Comparison of ENCODE assay signal across 16 cellular contexts in the genomic region with DNA sequence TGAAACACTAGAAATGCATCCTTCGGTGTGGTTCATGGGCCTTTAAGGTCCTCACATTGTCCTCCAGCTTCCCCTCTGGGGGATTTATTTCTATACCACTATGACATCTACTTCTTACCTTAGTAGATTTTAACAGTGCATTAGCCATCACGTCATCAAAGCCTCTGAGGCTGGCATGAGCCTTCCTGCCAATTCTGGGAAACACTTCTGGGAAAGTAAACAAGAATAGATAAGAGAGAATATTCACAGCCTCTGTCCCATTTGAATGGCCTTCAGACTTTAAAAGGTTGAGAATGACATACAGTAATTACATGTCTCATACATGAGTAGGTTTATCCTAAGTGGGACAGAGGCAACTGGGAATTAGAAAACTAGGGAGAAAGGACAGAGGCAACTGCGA.
"Had no signal": no experiment of that assay in that cellular context is flagged by ENCODE, and none has a peak within 500 bp of the region (broad histone marks: within the 10 kb centered on the region; RNA-seq: fewer than 3 reads in every experiment).

No MANE protein-coding gene starts in this region.

- H3K4me3 ChIP-seq: breast epithelium, left lung, testis had no signal

- H3K9me3 ChIP-seq: breast epithelium, left lung, testis had no signal

- H3K4me1 ChIP-seq: breast epithelium, left lung, testis had no signal

- H3K27me3 ChIP-seq: breast epithelium, left lung, testis had no signal

- H3K36me3 ChIP-seq: breast epithelium, left lung had no signal

- DNase-seq: activated CD4-positive, alpha-beta T cell treated with anti-CD3 and anti-CD28 coated beads for 36 hours; activated CD8-positive, alpha-beta memory T cell treated with anti-CD3 and anti-CD28 coated beads, Interleukin-2, amount 50 U/mL, for 48 hours; activated CD8-positive, alpha-beta T cell treated with anti-CD3 and anti-CD28 coated beads, Interleukin-2, amount 10 ng/mL, durations not matched to agents 7 days and 5 days; activated naive CD8-positive, alpha-beta T cell treated with anti-CD3 and anti-CD28 coated beads, Interleukin-2, amount 10 ng/mL, durations not matched to agents 7 days and 5 days; anterior cingulate cortex; endodermal cell; erythroblast; left lung; mesendoderm; nephron progenitor cell; stimulated activated CD4-positive, alpha-beta T cell treated with anti-CD3 and anti-CD28 coated beads, Interleukin-15, amount 100 ng/mL, for 24 hours; stimulated activated CD4-positive, alpha-beta T cell treated with anti-CD3 and anti-CD28 coated beads, Interleukin-4, amount 100 ng/mL, for 24 hours; stimulated activated naive CD8-positive, alpha-beta T cell treated with anti-CD3 and anti-CD28 coated beads, Interleukin-15, amount 100 ng/mL, for 72 hours; T1000; testis had no signal

- ATAC-seq: activated CD4-positive, alpha-beta T cell treated with anti-CD3 and anti-CD28 coated beads for 36 hours; activated CD8-positive, alpha-beta T cell treated with anti-CD3 and anti-CD28 coated beads, Interleukin-2, amount 10 ng/mL, durations not matched to agents 7 days and 5 days; left lung; stimulated activated naive CD8-positive, alpha-beta T cell treated with anti-CD3 and anti-CD28 coated beads, Interleukin-15, amount 100 ng/mL, for 72 hours had no signal

- H3K27ac ChIP-seq: breast epithelium, left lung, testis had no signal
